23 cellular contexts compared by ENCODE assay signal in genomic region chr1:226411619-226412018, GRCh38. TPM values are rescaled to one million over a fixed set of nuclear protein-coding genes. Genes with fewer than 3 reads are reported as not detected.
DNase-seq lines count a peak whose midpoint lies in the region; ATAC-seq, FAIRE-seq and TF ChIP-seq lines count a peak whose summit lies in the region.
"Had no signal": no experiment of that assay in that cellular context is flagged by ENCODE, and none has a peak within 500 bp of the region (broad histone marks: within the 10 kb centered on the region; RNA-seq: fewer than 3 reads in every experiment).

No MANE protein-coding gene starts in this region.

- TF ChIP-seq EP300 in K562 (IDR thresholded peaks at IDR 0.05; ENCODE audit: low read length) = no peak

- no peak for TF ChIP-seq POLR2A in K562 (conservative IDR thresholded peaks at IDR 0.05)

- BruUV-seq in K562 (replicated peaks; lab: Mats Ljungman, UMichigan) = no TSS peak

- CTCF ChIA-PET in K562 (lab: Yijun Ruan, JAX; ENCODE audit: low intra/inter-chr PET ratio) = no interaction called here

- no peak overlapping the region for H3K27ac Mint-ChIP-seq in neural crest cell (ENCODE audit: unreplicated experiment)

- in situ Hi-C loops in K562 (cut with MboI) = no loop called here

- peaks cover 8% of the 10 kb centered on the region for H3K4me1 Mint-ChIP-seq in neural crest cell

- no peak for TF ChIP-seq RAD21 in K562 (CRISPR knock-in tag; conservative IDR thresholded peaks at IDR 0.05 in 1 of 2, IDR thresholded peaks at IDR 0.05 in 1 of 2)

- no peak for FAIRE-seq in K562 (lab: Jason Lieb, UNC)

- H3K9me3 ChIP-seq in K562 (replicated peaks; ENCODE audit: control insufficient read depth, insufficient read depth, low read depth, low read length) = 0 out of 2 replicates have a peak, but pooled peaks cover 2% of the 10 kb centered on the region
- H3K9me3 ChIP-seq: body of pancreas, heart right ventricle, left ventricle myocardium inferior, uterus had no signal

- POLR2A ChIA-PET in K562 (lab: Yijun Ruan, JAX) = interaction anchor here (1.2 kb wide), 1 partner anchor 10 kb away, joined by 3 read pairs; no protein-coding TSS in a partner anchor

- WGBS in K562 (ENCODE audit: insufficient coverage, low coverage, missing lambda C conversion rate) = 13% methylated on average over 5 of the region's 5 CpGs

- H3K27me3 Mint-ChIP-seq in neural crest cell (ENCODE audit: low read depth) = no peaks in the 10 kb centered on the region

- H3K9me1 ChIP-seq in K562 (ENCODE audit: control insufficient read depth, insufficient read depth, low read length) = no peaks in the 10 kb centered on the region

- H2AFZ ChIP-seq in K562 (ENCODE audit: low read depth, low read length) = no peak overlapping the region

- H3K4me3 ChIP-seq in GM12865 (ENCODE audit: low read depth, low read length) (no peak overlapping the region), K562 (no peak overlapping the region)
- H3K4me3 ChIP-seq: body of pancreas, heart right ventricle, left ventricle myocardium inferior, uterus had no signal

- no peak for ATAC-seq in K562
- ATAC-seq in HG02973 (IDR thresholded peaks at IDR 0.05; ENCODE audit: unreplicated experiment) = no peak
- ATAC-seq: body of pancreas, heart right ventricle had no signal

- H3K27ac ChIP-seq in K562 (ENCODE audit: extremely low read depth, low read depth, low read length) = no peak overlapping the region
- H3K27ac ChIP-seq: body of pancreas, heart right ventricle, left ventricle myocardium inferior, uterus had no signal

- peaks cover 12% of the 10 kb centered on the region for H3K79me2 ChIP-seq in K562 (ENCODE audit: control insufficient read depth, insufficient read depth, low read length)

- H3K36me3 ChIP-seq in K562 (ENCODE audit: control insufficient read depth, insufficient read depth, low read length) = 0 out of 3 replicates have a peak, but pooled peaks cover under 1% of the 10 kb centered on the region
- H3K36me3 ChIP-seq: heart right ventricle, left ventricle myocardium inferior, uterus had no signal

- H3K4me1 ChIP-seq in K562 (replicated peaks in 1 of 2; ENCODE audit: control insufficient read depth in 2 of 2, insufficient read depth in 2 of 2, low read length in 2 of 2) = peaks cover 2 to 16% of the 10 kb centered on the region in 2 experiments; a peak in 3 of 5 replicates

- TF ChIP-seq CTCF in GM12865 (IDR thresholded peaks at IDR 0.05; ENCODE audit: insufficient read depth, low read depth, low read length, missing control alignments) = no peak
- TF ChIP-seq CTCF in K562 (IDR thresholded peaks at IDR 0.05 in 2 of 3, conservative IDR thresholded peaks at IDR 0.05 in 1 of 3; ENCODE audit: insufficient read depth in 2 of 3, low read depth in 1 of 3, low read length in 3 of 3) = no peak
- TF ChIP-seq CTCF in neural crest cell (conservative IDR thresholded peaks at IDR 0.05) = no peak

- H3K4me2 ChIP-seq in K562 (ENCODE audit: insufficient read depth, low read length) = no peak overlapping the region

- H4K20me1 ChIP-seq in K562 (replicated peaks; ENCODE audit: control insufficient read depth, insufficient read depth, low read length) = no peaks in the 10 kb centered on the region; the same call in 1 of the 2 replicates

- DNase-seq in A172 (ENCODE audit: low spot score) (peak; percentile 16), GM12865 (ENCODE audit: low read depth) (peak; percentile 31), K562 (ENCODE audit: extremely low read depth in 1 of 4, low spot score in 3 of 4) (no peak), neural crest cell (ENCODE audit: low read depth, low spot score) (no peak), NCI-H1105 (lab: John Stamatoyannopoulos, UW) (no peak), NCI-H2171 treated with DMSO at 0.1 percent for 48 hours (lab: John Stamatoyannopoulos, UW) (no peak)
- no peak for DNase-seq in stimulated activated CD4-positive, alpha-beta T cell treated with anti-CD3 and anti-CD28 coated beads, Interleukin-1b, Interleukin-23, amount 100 ng/mL, for 48 hours
- DNase-seq: activated naive CD4-positive, alpha-beta T cell treated with anti-CD3 and anti-CD28 coated beads, Interleukin-2, amount 50 U/mL, for 16 hours; activated T-cell treated with anti-CD3 and anti-CD28 coated beads, Interleukin-2, amount 50 U/mL, for 48 hours; CD4-positive, CD25-positive, alpha-beta regulatory T cell; cortex of kidney; DMS153; GOT3; heart right ventricle; KG1; left ventricle myocardium inferior; NCI-H187 treated with DMSO at 0.1 percent for 48 hours; NCI-H345; retina; T1000; uterus had no signal

- H3K4me3 Mint-ChIP-seq in neural crest cell = peak overlapping the region; percentile 20

- H3K27me3 ChIP-seq in K562 (ENCODE audit: control insufficient read depth in 2 of 2, insufficient read depth in 2 of 2, low read length in 2 of 2) = peaks cover 8 to 21% of the 10 kb centered on the region in 2 experiments; a peak in 4 of 5 replicates
- H3K27me3 ChIP-seq: body of pancreas, heart right ventricle, uterus had no signal

- H3K9ac ChIP-seq in K562 (ENCODE audit: insufficient read depth in 1 of 2, low read depth in 2 of 2, low read length in 2 of 2) = no peak overlapping the region

- H3K36me3 Mint-ChIP-seq in neural crest cell (ENCODE audit: low read depth) = no peaks in the 10 kb centered on the region

- intact Hi-C loops in K562 (cut with micrococcal nuclease) = no loop called here

- no peaks in the 10 kb centered on the region for H3K9me3 Mint-ChIP-seq in neural crest cell

TF ChIP-seq in K562, 482 proteins besides CTCF, POLR2A, EP300 and RAD21 (continues in another document):
- TF ChIP-seq PKNOX1 (IDR thresholded peaks at IDR 0.05) (no peak), MAFG (tag; conservative IDR thresholded peaks at IDR 0.05) (peak; percentile 78), MAFF (IDR thresholded peaks at IDR 0.05; ENCODE audit: low read length) (peak; percentile 53), CBFB (CRISPR knock-in tag; IDR thresholded peaks at IDR 0.05) (no peak), E2F1 (CRISPR knock-in tag; IDR thresholded peaks at IDR 0.05) (no peak), ZBTB7A (IDR thresholded peaks at IDR 0.05; ENCODE audit: borderline replicate concordance, control insufficient read depth, low read depth, low read length) (no peak), SIN3A (IDR thresholded peaks at IDR 0.05; ENCODE audit: borderline replicate concordance in 2 of 2, control insufficient read depth in 1 of 2, low read depth in 2 of 2, low read length in 2 of 2) (no peak), SMARCE1 (IDR thresholded peaks at IDR 0.05) (no peak), ZNF316 (IDR thresholded peaks at IDR 0.05) (peak; percentile 93), HINFP (tag; conservative IDR thresholded peaks at IDR 0.05; ENCODE audit: low read depth) (no peak)

RNA-seq across cellular contexts. Expression of gene PARP1, which starts 3.7 kb away (rescaled TPM):
- 216 and 238 TPM in 2 replicates for total RNA-seq in A172 (2014; rRNA removed; shearing (Covaris generic))
- 139 and 225 TPM in 2 replicates for total RNA-seq in K562 (2011; cell fraction: chromatin; rRNA removed; ENCODE audit: low replicate concordance)
- 160 and 161 TPM in 2 replicates for total RNA-seq in K562 (2011; cell fraction: nucleolus; rRNA removed)
- total RNA-seq in K562 (2011; cell fraction: nucleoplasm; rRNA removed) = 144 and 147 TPM in 2 replicates
- total RNA-seq in K562 (2014; rRNA removed) = 300 and 416 TPM in 2 replicates
- 187 and 203 TPM in 2 replicates for total RNA-seq in K562 (2014; rRNA removed; fragmentation: Illumina TruSeq; extraction: Trizol)
- 216 and 225 TPM in 2 replicates for total RNA-seq in K562 (2015; rRNA removed; fragmentation: Illumina TruSeq; extraction: Trizol)
- total RNA-seq in K562 (2021) = 245 and 279 TPM in 2 replicates
- 250 and 286 TPM in 2 replicates for polyA plus RNA-seq in K562 (2011; rRNA removed)
- 274 and 360 TPM in 2 replicates for polyA plus RNA-seq in K562 (2011; cell fraction: cytosol; rRNA removed)
- polyA plus RNA-seq in K562 (2011; cell fraction: nucleus; rRNA removed) = 178 and 198 TPM in 2 replicates
- 145 and 231 TPM in 2 replicates for polyA plus RNA-seq in K562 (2012)
- polyA plus RNA-seq in K562 (2014; fragmentation: Illumina TruSeq; extraction: Trizol) = 262 and 306 TPM in 2 replicates
- 100 to 1,000 TPM; 121 to 211 TPM for polyA plus RNA-seq in K562 (2014; fragmentation: Nextera tagmentation; extraction: Ambion mirVana)
- polyA plus RNA-seq in K562 (2014; rRNA removed) = 272 and 273 TPM in 2 replicates
- polyA minus RNA-seq in K562 (2011; rRNA and poly(A)+ RNA removed) = 294 and 321 TPM in 2 replicates
- 158 and 169 TPM in 2 replicates for polyA minus RNA-seq in K562 (2011; cell fraction: cytosol; rRNA and poly(A)+ RNA removed)
- polyA minus RNA-seq in K562 (2011; cell fraction: nucleus; rRNA and poly(A)+ RNA removed) = 96.9 and 122 TPM in 2 replicates
- total RNA-seq in neural crest cell = 313 and 329 TPM in 2 replicates

Comparison
In these comparisons a context has a peak if more than half of its experiments do, and no peak if none do; other contexts are left out.
1. DNase-seq: peak in A172 (single experiment) and GM12865 (single experiment); none in K562 (0 of 4), neural crest cell (single experiment), NCI-H1105 (single experiment), stimulated activated CD4-positive, alpha-beta T cell treated with anti-CD3 and anti-CD28 coated beads, Interleukin-1b, Interleukin-23, amount 100 ng/mL, for 48 hours (single experiment) and NCI-H2171 treated with DMSO at 0.1 percent for 48 hours (single experiment).